Comparison of ENCODE assay signal across 1 cellular context in the genomic region with DNA sequence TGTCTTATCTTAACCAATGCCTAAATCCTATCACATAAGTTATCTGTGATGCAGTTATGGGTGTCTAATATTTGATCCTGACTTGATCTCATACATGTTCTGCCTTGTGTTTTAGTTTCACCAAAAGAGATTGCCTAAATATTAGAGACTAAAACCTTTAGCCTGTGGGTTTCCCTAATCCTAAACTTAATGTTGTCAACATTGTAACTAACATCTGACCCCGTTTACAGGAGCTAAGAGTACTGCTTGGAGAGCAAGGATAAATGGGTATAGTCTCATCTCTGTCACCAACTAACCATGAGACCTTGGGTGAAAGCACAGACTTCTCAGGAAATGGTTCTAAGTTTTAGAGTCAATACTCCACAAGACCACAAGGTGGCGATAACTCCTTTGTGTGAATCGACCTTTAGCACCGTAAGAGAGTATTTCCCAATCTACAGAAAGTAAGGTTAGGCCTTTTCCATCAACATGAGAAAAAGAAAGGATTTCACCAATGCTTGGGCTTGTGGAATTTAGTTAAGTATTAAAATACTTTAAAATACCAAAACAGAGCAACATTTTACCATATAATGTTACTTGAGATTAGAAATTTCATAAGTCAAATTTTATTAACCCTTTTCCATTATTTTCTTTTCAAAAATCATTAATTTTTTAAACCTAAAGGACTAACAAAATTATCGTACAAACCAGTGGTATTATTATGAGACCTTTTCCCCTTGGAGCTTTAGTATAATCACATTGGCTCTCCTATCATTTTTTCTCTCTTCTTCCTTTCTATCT.
TF ChIP-seq lines count a peak whose summit lies in the region.

No MANE protein-coding gene starts in this region.

TF ChIP-seq in HepG2, 621 proteins besides CTCF, POLR2A, EP300 and RAD21 (continued from another document and continues in another):
- TF ChIP-seq FOXA3 (CRISPR knock-in tag; IDR thresholded peaks at IDR 0.05) (peak; percentile 52; the same call in 1 of the 2 replicates), SYNCRIP (IDR thresholded peaks at IDR 0.05; ENCODE audit: insufficient read depth, low read depth, low read length) (no peak), SMC3 (IDR thresholded peaks at IDR 0.05; ENCODE audit: low read length) (peak; percentile 79), ZNF138 (CRISPR knock-in tag; IDR thresholded peaks at IDR 0.05; ENCODE audit: low read depth) (no peak), KDM5A (IDR thresholded peaks at IDR 0.05; ENCODE audit: borderline replicate concordance, low read length) (no peak), XRCC5 (optimal IDR thresholded peaks at IDR 0.05; ENCODE audit: low read length) (peak; percentile 45), STAG1 (CRISPR knock-in tag; IDR thresholded peaks at IDR 0.05) (peak; percentile 71), REPIN1 (CRISPR knock-in tag; IDR thresholded peaks at IDR 0.05; ENCODE audit: borderline replicate concordance, low read depth) (no peak), NR2F6 (IDR thresholded peaks at IDR 0.05) (no peak), NR2F6 (CRISPR knock-in tag; IDR thresholded peaks at IDR 0.05) (peak; percentile 56; the same call in 1 of the 2 replicates), ARNT2 (CRISPR knock-in tag; IDR thresholded peaks at IDR 0.05; ENCODE audit: low read depth) (no peak), MEIS1 (CRISPR knock-in tag; IDR thresholded peaks at IDR 0.05; ENCODE audit: borderline replicate concordance) (no peak), ZNF17 (CRISPR knock-in tag; IDR thresholded peaks at IDR 0.05) (no peak), CREB1 (IDR thresholded peaks at IDR 0.05) (no peak), CREB1 (CRISPR knock-in tag; IDR thresholded peaks at IDR 0.05) (peak; percentile 28; the same call in 1 of the 2 replicates), NFRKB (IDR thresholded peaks at IDR 0.05) (no peak), SUZ12 (IDR thresholded peaks at IDR 0.05; ENCODE audit: low read depth, low read length) (no peak), IRF2 (CRISPR knock-in tag; IDR thresholded peaks at IDR 0.05) (peak; percentile 72; the same call in 1 of the 2 replicates), WIZ (CRISPR knock-in tag; IDR thresholded peaks at IDR 0.05) (no peak), NBN (conservative IDR thresholded peaks at IDR 0.05) (no peak), BCL6 (CRISPR knock-in tag; IDR thresholded peaks at IDR 0.05) (0 out of 2 replicates have a peak, but pooled peaks have one; percentile 14), NCOR1 (IDR thresholded peaks at IDR 0.05; ENCODE audit: borderline replicate concordance, low read length) (peak; percentile 91), MAFK (conservative IDR thresholded peaks at IDR 0.05 in 1 of 2, IDR thresholded peaks at IDR 0.05 in 1 of 2; ENCODE audit: low read length in 2 of 2) (no peak), ATF7 (IDR thresholded peaks at IDR 0.05) (no peak), ATF7 (CRISPR knock-in tag; IDR thresholded peaks at IDR 0.05) (no peak), ZC3H4 (CRISPR knock-in tag; IDR thresholded peaks at IDR 0.05; ENCODE audit: borderline replicate concordance) (no peak), ZNF775 (CRISPR knock-in tag; IDR thresholded peaks at IDR 0.05; ENCODE audit: borderline replicate concordance) (no peak), SRY (CRISPR knock-in tag; IDR thresholded peaks at IDR 0.05) (no peak), ZNF317 (CRISPR knock-in tag; IDR thresholded peaks at IDR 0.05) (no peak), TCF12 (IDR thresholded peaks at IDR 0.05) (no peak), TCF12 (CRISPR knock-in tag; IDR thresholded peaks at IDR 0.05) (no peak), RBM39 (IDR thresholded peaks at IDR 0.05; ENCODE audit: low read depth, low read length, poor library complexity, severe bottlenecking) (no peak), ELF3 (CRISPR knock-in tag; IDR thresholded peaks at IDR 0.05) (0 out of 2 replicates have a peak, but pooled peaks have one; percentile 50), ZNF207 (IDR thresholded peaks at IDR 0.05; ENCODE audit: borderline replicate concordance) (no peak), ARHGAP35 (CRISPR knock-in tag; IDR thresholded peaks at IDR 0.05; ENCODE audit: borderline replicate concordance) (no peak), CAMTA2 (CRISPR knock-in tag; IDR thresholded peaks at IDR 0.05; ENCODE audit: borderline replicate concordance) (no peak), ZBTB20 (CRISPR knock-in tag; IDR thresholded peaks at IDR 0.05; ENCODE audit: borderline replicate concordance, low read depth) (no peak), DPF2 (CRISPR knock-in tag; IDR thresholded peaks at IDR 0.05; ENCODE audit: borderline replicate concordance, low read depth) (0 out of 2 replicates have a peak, but pooled peaks have one; percentile 27), THAP11 (CRISPR knock-in tag; IDR thresholded peaks at IDR 0.05) (peak; percentile 60), ZNF761 (CRISPR knock-in tag; conservative IDR thresholded peaks at IDR 0.05) (no peak), NFIC (IDR thresholded peaks at IDR 0.05; ENCODE audit: low read length) (no peak), SP140L (CRISPR knock-in tag; IDR thresholded peaks at IDR 0.05; ENCODE audit: borderline replicate concordance) (0 out of 2 replicates have a peak, but pooled peaks have one; percentile 45), RCOR2 (CRISPR knock-in tag; IDR thresholded peaks at IDR 0.05) (0 out of 2 replicates have a peak, but pooled peaks have one; percentile 12), RXRB (CRISPR knock-in tag; IDR thresholded peaks at IDR 0.05; ENCODE audit: borderline replicate concordance) (peak; percentile 94), NFE2L2 (IDR thresholded peaks at IDR 0.05; ENCODE audit: low read length) (no peak), ZNF83 (CRISPR knock-in tag; IDR thresholded peaks at IDR 0.05; ENCODE audit: borderline replicate concordance) (no peak), HNRNPH1 (optimal IDR thresholded peaks at IDR 0.05; ENCODE audit: low read depth, low read length) (no peak), SOX5 (CRISPR knock-in tag; IDR thresholded peaks at IDR 0.05; ENCODE audit: borderline replicate concordance) (0 out of 2 replicates have a peak, but pooled peaks have one; percentile 34)
- TF ChIP-seq, protein P1, sequence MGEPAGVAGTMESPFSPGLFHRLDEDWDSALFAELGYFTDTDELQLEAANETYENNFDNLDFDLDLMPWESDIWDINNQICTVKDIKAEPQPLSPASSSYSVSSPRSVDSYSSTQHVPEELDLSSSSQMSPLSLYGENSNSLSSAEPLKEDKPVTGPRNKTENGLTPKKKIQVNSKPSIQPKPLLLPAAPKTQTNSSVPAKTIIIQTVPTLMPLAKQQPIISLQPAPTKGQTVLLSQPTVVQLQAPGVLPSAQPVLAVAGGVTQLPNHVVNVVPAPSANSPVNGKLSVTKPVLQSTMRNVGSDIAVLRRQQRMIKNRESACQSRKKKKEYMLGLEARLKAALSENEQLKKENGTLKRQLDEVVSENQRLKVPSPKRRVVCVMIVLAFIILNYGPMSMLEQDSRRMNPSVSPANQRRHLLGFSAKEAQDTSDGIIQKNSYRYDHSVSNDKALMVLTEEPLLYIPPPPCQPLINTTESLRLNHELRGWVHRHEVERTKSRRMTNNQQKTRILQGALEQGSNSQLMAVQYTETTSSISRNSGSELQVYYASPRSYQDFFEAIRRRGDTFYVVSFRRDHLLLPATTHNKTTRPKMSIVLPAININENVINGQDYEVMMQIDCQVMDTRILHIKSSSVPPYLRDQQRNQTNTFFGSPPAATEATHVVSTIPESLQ (CRISPR knock-in tag; conservative IDR thresholded peaks at IDR 0.05): no peak
- TF ChIP-seq, protein P2, sequence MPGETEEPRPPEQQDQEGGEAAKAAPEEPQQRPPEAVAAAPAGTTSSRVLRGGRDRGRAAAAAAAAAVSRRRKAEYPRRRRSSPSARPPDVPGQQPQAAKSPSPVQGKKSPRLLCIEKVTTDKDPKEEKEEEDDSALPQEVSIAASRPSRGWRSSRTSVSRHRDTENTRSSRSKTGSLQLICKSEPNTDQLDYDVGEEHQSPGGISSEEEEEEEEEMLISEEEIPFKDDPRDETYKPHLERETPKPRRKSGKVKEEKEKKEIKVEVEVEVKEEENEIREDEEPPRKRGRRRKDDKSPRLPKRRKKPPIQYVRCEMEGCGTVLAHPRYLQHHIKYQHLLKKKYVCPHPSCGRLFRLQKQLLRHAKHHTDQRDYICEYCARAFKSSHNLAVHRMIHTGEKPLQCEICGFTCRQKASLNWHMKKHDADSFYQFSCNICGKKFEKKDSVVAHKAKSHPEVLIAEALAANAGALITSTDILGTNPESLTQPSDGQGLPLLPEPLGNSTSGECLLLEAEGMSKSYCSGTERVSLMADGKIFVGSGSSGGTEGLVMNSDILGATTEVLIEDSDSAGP (CRISPR knock-in tag; IDR thresholded peaks at IDR 0.05; ENCODE audit: borderline replicate concordance): no peak
- TF ChIP-seq, protein P3, sequence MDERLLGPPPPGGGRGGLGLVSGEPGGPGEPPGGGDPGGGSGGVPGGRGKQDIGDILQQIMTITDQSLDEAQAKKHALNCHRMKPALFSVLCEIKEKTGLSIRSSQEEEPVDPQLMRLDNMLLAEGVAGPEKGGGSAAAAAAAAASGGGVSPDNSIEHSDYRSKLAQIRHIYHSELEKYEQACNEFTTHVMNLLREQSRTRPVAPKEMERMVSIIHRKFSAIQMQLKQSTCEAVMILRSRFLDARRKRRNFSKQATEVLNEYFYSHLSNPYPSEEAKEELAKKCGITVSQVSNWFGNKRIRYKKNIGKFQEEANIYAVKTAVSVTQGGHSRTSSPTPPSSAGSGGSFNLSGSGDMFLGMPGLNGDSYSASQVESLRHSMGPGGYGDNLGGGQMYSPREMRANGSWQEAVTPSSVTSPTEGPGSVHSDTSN (CRISPR knock-in tag; IDR thresholded peaks at IDR 0.05): no peak
- TF ChIP-seq, protein P4, sequence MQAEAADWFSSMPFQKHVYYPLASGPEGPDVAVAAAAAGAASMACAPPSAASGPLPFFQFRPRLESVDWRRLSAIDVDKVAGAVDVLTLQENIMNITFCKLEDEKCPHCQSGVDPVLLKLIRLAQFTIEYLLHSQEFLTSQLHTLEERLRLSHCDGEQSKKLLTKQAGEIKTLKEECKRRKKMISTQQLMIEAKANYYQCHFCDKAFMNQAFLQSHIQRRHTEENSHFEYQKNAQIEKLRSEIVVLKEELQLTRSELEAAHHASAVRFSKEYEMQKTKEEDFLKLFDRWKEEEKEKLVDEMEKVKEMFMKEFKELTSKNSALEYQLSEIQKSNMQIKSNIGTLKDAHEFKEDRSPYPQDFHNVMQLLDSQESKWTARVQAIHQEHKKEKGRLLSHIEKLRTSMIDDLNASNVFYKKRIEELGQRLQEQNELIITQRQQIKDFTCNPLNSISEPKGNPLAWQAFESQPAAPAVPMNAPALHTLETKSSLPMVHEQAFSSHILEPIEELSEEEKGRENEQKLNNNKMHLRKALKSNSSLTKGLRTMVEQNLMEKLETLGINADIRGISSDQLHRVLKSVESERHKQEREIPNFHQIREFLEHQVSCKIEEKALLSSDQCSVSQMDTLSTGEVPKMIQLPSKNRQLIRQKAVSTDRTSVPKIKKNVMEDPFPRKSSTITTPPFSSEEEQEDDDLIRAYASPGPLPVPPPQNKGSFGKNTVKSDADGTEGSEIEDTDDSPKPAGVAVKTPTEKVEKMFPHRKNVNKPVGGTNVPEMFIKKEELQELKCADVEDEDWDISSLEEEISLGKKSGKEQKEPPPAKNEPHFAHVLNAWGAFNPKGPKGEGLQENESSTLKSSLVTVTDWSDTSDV (CRISPR knock-in tag; IDR thresholded peaks at IDR 0.05): no peak
- TF ChIP-seq, protein P5, sequence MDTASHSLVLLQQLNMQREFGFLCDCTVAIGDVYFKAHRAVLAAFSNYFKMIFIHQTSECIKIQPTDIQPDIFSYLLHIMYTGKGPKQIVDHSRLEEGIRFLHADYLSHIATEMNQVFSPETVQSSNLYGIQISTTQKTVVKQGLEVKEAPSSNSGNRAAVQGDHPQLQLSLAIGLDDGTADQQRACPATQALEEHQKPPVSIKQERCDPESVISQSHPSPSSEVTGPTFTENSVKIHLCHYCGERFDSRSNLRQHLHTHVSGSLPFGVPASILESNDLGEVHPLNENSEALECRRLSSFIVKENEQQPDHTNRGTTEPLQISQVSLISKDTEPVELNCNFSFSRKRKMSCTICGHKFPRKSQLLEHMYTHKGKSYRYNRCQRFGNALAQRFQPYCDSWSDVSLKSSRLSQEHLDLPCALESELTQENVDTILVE (CRISPR knock-in tag; IDR thresholded peaks at IDR 0.05): 0 out of 2 replicates have a peak, but pooled peaks have one; percentile 45
- TF ChIP-seq, protein P6, sequence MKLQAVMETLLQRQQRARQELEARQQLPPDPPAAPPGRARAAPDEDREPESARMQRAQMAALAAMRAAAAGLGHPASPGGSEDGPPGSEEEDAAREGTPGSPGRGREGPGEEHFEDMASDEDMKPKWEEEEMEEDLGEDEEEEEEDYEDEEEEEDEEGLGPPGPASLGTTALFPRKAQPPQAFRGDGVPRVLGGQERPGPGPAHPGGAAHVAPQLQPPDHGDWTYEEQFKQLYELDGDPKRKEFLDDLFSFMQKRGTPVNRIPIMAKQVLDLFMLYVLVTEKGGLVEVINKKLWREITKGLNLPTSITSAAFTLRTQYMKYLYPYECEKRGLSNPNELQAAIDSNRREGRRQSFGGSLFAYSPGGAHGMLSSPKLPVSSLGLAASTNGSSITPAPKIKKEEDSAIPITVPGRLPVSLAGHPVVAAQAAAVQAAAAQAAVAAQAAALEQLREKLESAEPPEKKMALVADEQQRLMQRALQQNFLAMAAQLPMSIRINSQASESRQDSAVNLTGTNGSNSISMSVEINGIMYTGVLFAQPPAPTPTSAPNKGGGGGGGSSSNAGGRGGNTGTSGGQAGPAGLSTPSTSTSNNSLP (IDR thresholded peaks at IDR 0.05; ENCODE audit: low read depth, low read length): peak; percentile 63; the same call in 1 of the 2 replicates
- TF ChIP-seq, protein P7, sequence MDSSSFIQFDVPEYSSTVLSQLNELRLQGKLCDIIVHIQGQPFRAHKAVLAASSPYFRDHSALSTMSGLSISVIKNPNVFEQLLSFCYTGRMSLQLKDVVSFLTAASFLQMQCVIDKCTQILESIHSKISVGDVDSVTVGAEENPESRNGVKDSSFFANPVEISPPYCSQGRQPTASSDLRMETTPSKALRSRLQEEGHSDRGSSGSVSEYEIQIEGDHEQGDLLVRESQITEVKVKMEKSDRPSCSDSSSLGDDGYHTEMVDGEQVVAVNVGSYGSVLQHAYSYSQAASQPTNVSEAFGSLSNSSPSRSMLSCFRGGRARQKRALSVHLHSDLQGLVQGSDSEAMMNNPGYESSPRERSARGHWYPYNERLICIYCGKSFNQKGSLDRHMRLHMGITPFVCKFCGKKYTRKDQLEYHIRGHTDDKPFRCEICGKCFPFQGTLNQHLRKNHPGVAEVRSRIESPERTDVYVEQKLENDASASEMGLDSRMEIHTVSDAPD (CRISPR knock-in tag; IDR thresholded peaks at IDR 0.05): no peak
- TF ChIP-seq, protein P8, sequence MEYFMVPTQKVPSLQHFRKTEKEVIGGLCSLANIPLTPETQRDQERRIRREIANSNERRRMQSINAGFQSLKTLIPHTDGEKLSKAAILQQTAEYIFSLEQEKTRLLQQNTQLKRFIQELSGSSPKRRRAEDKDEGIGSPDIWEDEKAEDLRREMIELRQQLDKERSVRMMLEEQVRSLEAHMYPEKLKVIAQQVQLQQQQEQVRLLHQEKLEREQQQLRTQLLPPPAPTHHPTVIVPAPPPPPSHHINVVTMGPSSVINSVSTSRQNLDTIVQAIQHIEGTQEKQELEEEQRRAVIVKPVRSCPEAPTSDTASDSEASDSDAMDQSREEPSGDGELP (IDR thresholded peaks at IDR 0.05; ENCODE audit: borderline replicate concordance, low read depth): no peak
- TF ChIP-seq, protein P9, sequence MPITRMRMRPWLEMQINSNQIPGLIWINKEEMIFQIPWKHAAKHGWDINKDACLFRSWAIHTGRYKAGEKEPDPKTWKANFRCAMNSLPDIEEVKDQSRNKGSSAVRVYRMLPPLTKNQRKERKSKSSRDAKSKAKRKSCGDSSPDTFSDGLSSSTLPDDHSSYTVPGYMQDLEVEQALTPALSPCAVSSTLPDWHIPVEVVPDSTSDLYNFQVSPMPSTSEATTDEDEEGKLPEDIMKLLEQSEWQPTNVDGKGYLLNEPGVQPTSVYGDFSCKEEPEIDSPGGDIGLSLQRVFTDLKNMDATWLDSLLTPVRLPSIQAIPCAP (CRISPR knock-in tag; IDR thresholded peaks at IDR 0.05; ENCODE audit: low read depth): no peak
